In the genomic region with DNA sequence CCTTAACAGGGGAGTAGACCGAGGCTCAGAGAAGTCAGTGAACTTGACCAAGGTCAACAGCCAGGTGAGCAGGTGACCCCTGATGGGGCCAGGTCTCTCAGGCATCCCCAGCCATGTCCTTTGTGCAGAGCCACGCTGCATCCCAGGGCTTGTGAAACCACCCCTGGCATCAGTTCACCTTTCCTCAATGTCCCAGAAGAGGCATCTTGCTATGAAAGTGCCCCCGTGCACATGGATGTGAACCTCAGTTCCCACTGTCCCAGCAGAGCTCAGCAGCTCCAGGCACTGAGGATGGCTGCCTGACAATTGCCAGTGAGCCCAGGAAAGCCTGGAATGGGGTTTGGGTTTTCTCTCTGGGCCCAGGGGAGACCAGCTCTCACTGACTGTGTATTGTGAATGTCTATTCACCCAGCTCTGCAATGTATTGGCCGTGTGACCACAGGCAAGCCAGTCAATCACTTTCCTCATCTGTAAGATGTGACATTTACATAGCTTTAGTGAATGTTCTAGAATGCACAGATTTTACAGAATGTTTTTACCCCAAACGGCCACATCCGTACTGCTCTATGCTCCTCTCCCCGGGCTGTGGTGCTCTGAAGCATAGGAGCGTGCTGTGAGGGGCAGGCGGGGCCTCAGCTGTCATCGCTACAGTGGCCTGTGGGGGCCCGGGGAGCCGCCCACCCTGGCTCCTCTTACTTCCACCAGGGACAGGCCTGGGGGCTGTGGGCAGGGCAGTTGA, we compare ENCODE assay signal across 20 cellular contexts. TPM values are rescaled to one million over a fixed set of nuclear protein-coding genes. Genes with fewer than 3 reads are reported as not detected.
A peak's percentile ranks its signal among the peaks of the same experiment; 100 is the strongest.
DNase-seq lines count a peak whose midpoint lies in the region; ATAC-seq and TF ChIP-seq lines count a peak whose summit lies in the region.
"Had no signal": no experiment of that assay in that cellular context is flagged by ENCODE, and none has a peak within 500 bp of the region (broad histone marks: within the 10 kb centered on the region; RNA-seq: fewer than 3 reads in every experiment).

No MANE protein-coding gene starts in this region.

- H3K9me3 ChIP-seq in SK-N-SH = no peaks in the 10 kb centered on the region
- H3K9me3 ChIP-seq: mucosa of descending colon, ovary had no signal

- H3K4me2 ChIP-seq in SK-N-SH (no peak overlapping the region), GM23338 (no peak overlapping the region)
- H3K4me2 ChIP-seq: smooth muscle cell had no signal

- H3K27me3 Mint-ChIP-seq in GM23338 (ENCODE audit: insufficient read depth, low read depth, poor library complexity) (peaks cover 12% of the 10 kb centered on the region), endothelial cell (ENCODE audit: unreplicated experiment) (peaks cover 5% of the 10 kb centered on the region)

- no peaks in the 10 kb centered on the region for H3K36me3 ChIP-seq in SK-N-SH (replicated peaks in 1 of 2; ENCODE audit: control insufficient read depth in 1 of 2, insufficient read depth in 2 of 2, low read length in 1 of 2)
- no peaks in the 10 kb centered on the region for H3K36me3 ChIP-seq in GM23338 (ENCODE audit: insufficient read depth)
- H3K36me3 ChIP-seq: ovary had no signal

- no peak overlapping the region for H3K4me3 ChIP-seq in SK-N-SH (ENCODE audit: low read depth in 2 of 2, low read length in 1 of 2)
- no peak overlapping the region for H3K4me3 ChIP-seq in GM23338
- H3K4me3 ChIP-seq: mucosa of descending colon, ovary, smooth muscle cell had no signal

- H3K36me3 Mint-ChIP-seq in GM23338 (ENCODE audit: low read depth) = no peaks in the 10 kb centered on the region
- H3K36me3 Mint-ChIP-seq in endothelial cell (ENCODE audit: low read depth, unreplicated experiment) = peaks cover 5% of the 10 kb centered on the region
- H3K36me3 Mint-ChIP-seq: CD8-positive, alpha-beta T cell had no signal

- H4K20me1 ChIP-seq in SK-N-SH (ENCODE audit: insufficient read depth) = no peaks in the 10 kb centered on the region
- H4K20me1 ChIP-seq in GM23338 (replicated peaks; ENCODE audit: insufficient read depth) = no peaks in the 10 kb centered on the region

- peaks cover 11% of the 10 kb centered on the region for H3K4me1 Mint-ChIP-seq in GM23338
- peaks cover 21% of the 10 kb centered on the region for H3K4me1 Mint-ChIP-seq in endothelial cell (ENCODE audit: unreplicated experiment)

- no peak overlapping the region for H3K27ac Mint-ChIP-seq in GM23338
- no peak overlapping the region for H3K27ac Mint-ChIP-seq in endothelial cell (ENCODE audit: unreplicated experiment)
- H3K27ac Mint-ChIP-seq: CD8-positive, alpha-beta T cell; stimulated activated naive CD8-positive, alpha-beta T cell treated with anti-CD3 and anti-CD28 coated beads, Interleukin-15, Interleukin-2, amounts not matched to agents 100 ng/mL and 50 ng/mL, for 24 hours had no signal

- H3K27ac ChIP-seq in SK-N-SH (ENCODE audit: low read depth in 2 of 2, low read length in 1 of 2) (no peak overlapping the region), GM23338 (ENCODE audit: low read depth) (no peak overlapping the region)
- H3K27ac ChIP-seq: 22Rv1, ovary, VCaP had no signal

- TF ChIP-seq EP300 in SK-N-SH (IDR thresholded peaks at IDR 0.05; ENCODE audit: borderline replicate concordance in 1 of 2, low read depth in 1 of 2, low read length in 1 of 2) = no peak

- ATAC-seq in SK-N-SH treated with all-trans-retinoic acid at 6 μM for 48 hours = no peak
- ATAC-seq in GM23338 = peak; percentile 12; the same call in 2 of the 3 replicates
- no peak for ATAC-seq in GM21529 (IDR thresholded peaks at IDR 0.05; ENCODE audit: unreplicated experiment)
- ATAC-seq: CD8-positive, alpha-beta T cell; mucosa of descending colon; Panc1 had no signal

- H3K9ac ChIP-seq in SK-N-SH = no peak overlapping the region

- POLR2A ChIA-PET in SK-N-SH (lab: Yijun Ruan, JAX) = no interaction called here

- H3K4me3 Mint-ChIP-seq in GM23338 = no peak overlapping the region
- no peak overlapping the region for H3K4me3 Mint-ChIP-seq in endothelial cell (ENCODE audit: unreplicated experiment)
- H3K4me3 Mint-ChIP-seq: CD8-positive, alpha-beta T cell; stimulated activated naive CD8-positive, alpha-beta T cell treated with anti-CD3 and anti-CD28 coated beads, Interleukin-15, Interleukin-2, amounts not matched to agents 100 ng/mL and 50 ng/mL, for 24 hours had no signal

- no peaks in the 10 kb centered on the region; the same call in 2 of the 3 replicates for H3K9me3 Mint-ChIP-seq in GM23338
- H3K9me3 Mint-ChIP-seq in endothelial cell (ENCODE audit: unreplicated experiment) = no peaks in the 10 kb centered on the region
- H3K9me3 Mint-ChIP-seq: CD8-positive, alpha-beta T cell; stimulated activated naive CD8-positive, alpha-beta T cell treated with anti-CD3 and anti-CD28 coated beads, Interleukin-15, Interleukin-2, amounts not matched to agents 100 ng/mL and 50 ng/mL, for 24 hours had no signal

- H3K9me2 ChIP-seq in SK-N-SH (no peaks in the 10 kb centered on the region), GM23338 (ENCODE audit: insufficient read depth) (no peaks in the 10 kb centered on the region)

- DNase-seq in SK-N-SH (peak; percentile 42), GM23338 (ENCODE audit: low spot score) (no peak), endothelial cell (ENCODE audit: low spot score) (peak; percentile 2), retina (peak; percentile 31), GOT3 (lab: John Stamatoyannopoulos, UW) (no peak), hypothalamus (lab: John Stamatoyannopoulos, UW) (no peak)
- DNase-seq: activated T-cell treated with anti-CD3 and anti-CD28 coated beads for 4 hours, mucosa of descending colon, NCI-H1930, NCI-H526 treated with DMSO at 0.1 percent for 48 hours, SW 1271 had no signal

- CTCF ChIA-PET in SK-N-SH (lab: Yijun Ruan, JAX) = interaction anchor here (0.7 to 3.2 kb wide), 4 partner anchors 26 to 1214 kb away, joined by 3 to 11 read pairs (median 4); no protein-coding TSS in a partner anchor

- no peaks in the 10 kb centered on the region for H3K79me2 ChIP-seq in SK-N-SH (ENCODE audit: insufficient read depth)
- no peaks in the 10 kb centered on the region for H3K79me2 ChIP-seq in GM23338 (replicated peaks; ENCODE audit: insufficient read depth)

- TF ChIP-seq CTCF in SK-N-SH (IDR thresholded peaks at IDR 0.05) (no peak), GM23338 (conservative IDR thresholded peaks at IDR 0.05; ENCODE audit: low read depth in 2 of 2) (no peak), endothelial cell (IDR thresholded peaks at IDR 0.05; ENCODE audit: unreplicated experiment) (no peak)

- no peaks in the 10 kb centered on the region for H3F3A ChIP-seq in SK-N-SH (replicated peaks; ENCODE audit: insufficient read depth)
- no peaks in the 10 kb centered on the region for H3F3A ChIP-seq in GM23338 (replicated peaks; ENCODE audit: low read depth)

- WGBS in SK-N-SH (ENCODE audit: low lambda C conversion rate) = 56% methylated on average over 10 of the region's 12 CpGs

- no peak for TF ChIP-seq RAD21 in SK-N-SH (IDR thresholded peaks at IDR 0.05; ENCODE audit: low read length)

- no peaks in the 10 kb centered on the region for H3K27me3 ChIP-seq in SK-N-SH (ENCODE audit: insufficient read depth)
- H3K27me3 ChIP-seq in GM23338 (ENCODE audit: insufficient read depth) = no peaks in the 10 kb centered on the region
- H3K27me3 ChIP-seq: ovary had no signal

- H2AFZ ChIP-seq in SK-N-SH (ENCODE audit: low read depth) (no peak overlapping the region), GM23338 (no peak overlapping the region)

- H3K4me1 ChIP-seq in SK-N-SH (ENCODE audit: control insufficient read depth in 1 of 2, insufficient read depth in 2 of 2, low read depth in 1 of 2, low read length in 1 of 2) (peaks cover 0 to 20% of the 10 kb centered on the region in 2 experiments; a peak in 1 of 4 replicates), GM23338 (ENCODE audit: insufficient read depth) (no peaks in the 10 kb centered on the region)

TF ChIP-seq in SK-N-SH, 30 proteins besides CTCF, POLR2A, EP300 and RAD21 (continues in another document):
- no peak for TF ChIP-seq MEF2A (IDR thresholded peaks at IDR 0.05; ENCODE audit: borderline replicate concordance, low read depth)
- TF ChIP-seq RXRA (IDR thresholded peaks at IDR 0.05; ENCODE audit: borderline replicate concordance, low read depth) = no peak
- TF ChIP-seq SMC3 (IDR thresholded peaks at IDR 0.05; ENCODE audit: low read depth, low read length) = no peak
- no peak for TF ChIP-seq POLR2AphosphoS5 (IDR thresholded peaks at IDR 0.05; ENCODE audit: low read depth, low read length)
- TF ChIP-seq GABPA (IDR thresholded peaks at IDR 0.05; ENCODE audit: low read depth) = no peak
- no peak for TF ChIP-seq EZH2phosphoT487 (IDR thresholded peaks at IDR 0.05; ENCODE audit: borderline replicate concordance, low read depth)
- TF ChIP-seq CHD2 (IDR thresholded peaks at IDR 0.05; ENCODE audit: low read length, partially characterized antibody) = no peak

TF ChIP-seq in SK-N-SH treated with all-trans-retinoic acid at 6 μM for 48 hours, 23 proteins besides CTCF, POLR2A, EP300 and RAD21 (continues in another document):
- no peak for TF ChIP-seq GLIS3 (CRISPR knock-in tag; IDR thresholded peaks at IDR 0.05)

RNA-seq across cellular contexts. Expression of gene CACNA2D4, which starts 4.9 kb away (rescaled TPM):
- polyA plus RNA-seq in SK-N-SH (2012; rRNA removed) (0.02 TPM in 1 of 2 replicates, not detected in the other), GM23338 (2016; fragmentation: Nextera tagmentation; extraction: Ambion mirVana) (0.24 TPM in 1 of 2 replicates, not detected in the other)
- not detected in 2 replicates for polyA plus RNA-seq in SK-N-SH (2012; cell fraction: cytosol; rRNA removed)
- polyA plus RNA-seq in SK-N-SH (2012; cell fraction: nucleus; rRNA removed) = 0.02 TPM in 1 of 2 replicates, not detected in the other
- 0.07 TPM in 1 of 2 replicates, not detected in the other for total RNA-seq in GM23338 (2014; rRNA removed; shearing (Covaris generic))
- total RNA-seq in endothelial cell (ENCODE audit: unreplicated experiment) = 0.28 TPM
- total RNA-seq: smooth muscle cell had no signal

Comparison
In these comparisons a context has a peak if more than half of its experiments do, and no peak if none do; other contexts are left out.
1. DNase-seq: peak in SK-N-SH (single experiment), endothelial cell (single experiment) and retina (single experiment); none in GM23338 (single experiment), GOT3 (single experiment) and hypothalamus (0 of 51).